Comparison of ENCODE assay signal across 8 cellular contexts in genomic region chr14:63726499-63726898, GRCh38. TPM values are rescaled to one million over a fixed set of nuclear protein-coding genes. Genes with fewer than 3 reads are reported as not detected.
DNase-seq lines count a peak whose midpoint lies in the region; ATAC-seq and TF ChIP-seq lines count a peak whose summit lies in the region.

No MANE protein-coding gene starts in this region.

- no peaks in the 10 kb centered on the region for H3K9me3 Mint-ChIP-seq in memory B cell

- H3K36me3 ChIP-seq in heart right ventricle: peaks cover 0 to 10% (median 0%) of the 10 kb centered on the region in 9 donors
- no peaks in the 10 kb centered on the region for H3K36me3 ChIP-seq in aorta (ENCODE audit: control insufficient read depth in 1 of 2, insufficient read depth in 2 of 2, low read length in 1 of 2)

- H3K4me3 Mint-ChIP-seq in memory B cell: peak overlapping the region; percentile 93

- no peaks in the 10 kb centered on the region for H3K27me3 Mint-ChIP-seq in memory B cell

- H3K4me3 ChIP-seq in heart right ventricle (peak overlapping the region; percentile 57 to 100 (median 94)), astrocyte of the cerebellum (ENCODE audit: low read depth, low read length) (peak overlapping the region; percentile 83), aorta (ENCODE audit: low read length in 2 of 2) (peak overlapping the region; percentile 96 to 97)

- DNase-seq in heart right ventricle: no peak
- DNase-seq in left ventricle myocardium superior: no peak
- no peak for DNase-seq in astrocyte of the cerebellum (ENCODE audit: low read depth)
- DNase-seq in memory B cell (ENCODE audit: low spot score in 2 of 2): no peak
- DNase-seq in aorta: no peak
- no peak for DNase-seq in NCI-H2081 treated with DMSO at 0.1 percent for 48 hours (lab: John Stamatoyannopoulos, UW)

- peaks cover 7% of the 10 kb centered on the region for H3K36me3 Mint-ChIP-seq in memory B cell

- whole genome bisulfite sequencing in heart right ventricle, 2 donors: 10 to 18% methylated on average over 5 of the region's 5 CpGs
- 2% methylated on average over 5 of the region's 5 CpGs for WGBS in aorta, 2 donors

- peaks cover 26% of the 10 kb centered on the region for H3K4me1 Mint-ChIP-seq in memory B cell

- H3K27ac ChIP-seq in heart right ventricle (peak overlapping the region in 6 of 10 donors; percentile 88 to 95 (median 91)), aorta (ENCODE audit: low read depth in 1 of 2, low read length in 2 of 2) (no peak overlapping the region)

- H3K9me3 ChIP-seq in heart right ventricle (no peaks in the 10 kb centered on the region), aorta (ENCODE audit: control insufficient read depth, low read length) (no peaks in the 10 kb centered on the region)

- TF ChIP-seq CTCF in heart right ventricle (IDR thresholded peaks at IDR 0.05): no peak
- TF ChIP-seq CTCF in astrocyte of the cerebellum (IDR thresholded peaks at IDR 0.05; ENCODE audit: low read depth, low read length, missing control alignments): no peak

- H3K27ac Mint-ChIP-seq in memory B cell: peak overlapping the region; percentile 96

- peaks cover 0 to 28% (median 21%) of the 10 kb centered on the region in 9 donors for H3K4me1 ChIP-seq in heart right ventricle
- no peaks in the 10 kb centered on the region for H3K4me1 ChIP-seq in aorta (ENCODE audit: control insufficient read depth in 1 of 2, insufficient read depth in 2 of 2, low read length in 2 of 2)

- intact Hi-C loops in heart right ventricle (cut with DNase I): loop anchor here in 5 of 10 donors (5.0 to 10.0 kb wide), 4 partner anchors 36 to 84 kb away; partner anchors contain the start of gene WDR89 (in 3 of the 5)
- intact Hi-C loops in left ventricle myocardium superior (cut with micrococcal nuclease): no loop called here
- intact Hi-C loops in aorta (cut with DNase I): loop anchor here in 1 of 2 donors (5.0 kb wide), 1 partner anchor 84 kb away; the partner anchor contains the start of gene WDR89

- H3K27me3 ChIP-seq in heart right ventricle (no peaks in the 10 kb centered on the region), aorta (ENCODE audit: control insufficient read depth in 1 of 2, insufficient read depth in 2 of 2, low read length in 1 of 2) (no peaks in the 10 kb centered on the region)

- no peak for ATAC-seq in heart right ventricle
- no peak for ATAC-seq in left ventricle myocardium superior
- ATAC-seq in memory B cell (ENCODE audit: low read depth): no peak
- ATAC-seq in aorta (ENCODE audit: low FRiP score): no peak
- no peak for ATAC-seq in HG03469 (IDR thresholded peaks at IDR 0.05; ENCODE audit: unreplicated experiment)
- no peak for ATAC-seq in esophagus mucosa

- in situ Hi-C loops in astrocyte of the cerebellum (cut with HindIII; ENCODE audit: low sequenced_read_pairs): no loop called here

RNA-seq across cellular contexts. Expression of gene SGPP1, which starts 1.4 kb away (rescaled TPM):
- total RNA-seq in heart right ventricle (1 to 10 TPM; 4.0 to 9.0 (median 4.7) TPM), left ventricle myocardium superior (4.4 TPM), aorta (10 to 100 TPM; 14.4 to 17.5 TPM), esophagus mucosa (6.2 TPM)
- polyA plus RNA-seq in heart right ventricle (1 to 10 TPM; 4.4 to 6.5 TPM), aorta (10 to 100 TPM in 1 of 2 donors, 1 to 10 TPM in 1; 6.1 to 10.5 TPM)

Comparison
In these comparisons a context has a peak if more than half of its experiments do, and no peak if none do; other contexts are left out.
1. H3K27ac ChIP-seq: peak in heart right ventricle (6 of 10); none in aorta (0 of 2).
2. Peak in every context shown above with its lines, with median percentiles within 50 percentile points of each other: H3K4me3 ChIP-seq.